In the genomic region with DNA sequence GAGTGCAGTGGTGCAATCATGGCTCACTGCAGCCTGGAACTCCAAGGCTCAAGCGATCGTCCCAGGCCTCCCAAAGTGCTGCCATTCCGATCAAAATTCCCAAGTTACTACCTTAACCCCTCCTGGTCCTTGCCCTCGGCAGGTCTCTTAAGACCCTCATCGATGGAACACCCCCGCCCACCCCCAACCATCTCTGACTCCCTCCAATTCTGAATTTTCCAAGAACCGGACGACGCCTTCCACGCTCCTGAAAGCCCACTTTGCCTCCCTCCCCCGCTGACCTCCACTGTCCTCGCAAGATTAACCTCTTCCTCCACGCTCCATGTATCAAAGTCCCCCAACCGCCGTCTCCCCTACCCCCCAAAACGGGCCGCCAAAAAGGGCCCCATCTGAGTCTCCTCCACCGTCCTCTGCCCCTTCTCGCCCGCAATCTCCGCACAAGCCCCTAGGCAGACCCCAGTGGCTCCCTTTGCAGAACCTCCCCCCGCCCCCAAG, we compare ENCODE assay signal across 9 cellular contexts. TPM values are rescaled to one million over a fixed set of nuclear protein-coding genes. Genes with fewer than 3 reads are reported as not detected.
A peak's percentile ranks its signal among the peaks of the same experiment; 100 is the strongest.
DNase-seq lines count a peak whose midpoint lies in the region; ATAC-seq and TF ChIP-seq lines count a peak whose summit lies in the region.
"Had no signal": no experiment of that assay in that cellular context is flagged by ENCODE, and none has a peak within 500 bp of the region (broad histone marks: within the 10 kb centered on the region; RNA-seq: fewer than 3 reads in every experiment).

No MANE protein-coding gene starts in this region.

- H3K27ac ChIP-seq in 22Rv1 (peak overlapping the region; percentile 80), HUES6 (ENCODE audit: low read depth, low read length) (peak overlapping the region; percentile 93), caudate nucleus (ENCODE audit: low read depth, low read length) (peak overlapping the region; percentile 90)

- H3K4me3 ChIP-seq in HUES6 (ENCODE audit: low read depth, low read length) (peak overlapping the region; percentile 73), mucosa of stomach (ENCODE audit: low read length) (peak overlapping the region; percentile 71)

- TF ChIP-seq CTCF in 22Rv1 (IDR thresholded peaks at IDR 0.05), result no peak

- H3K4me1 ChIP-seq in HUES6 (ENCODE audit: control insufficient read depth, insufficient read depth, low read length) (peaks cover 24% of the 10 kb centered on the region), mucosa of stomach (ENCODE audit: control insufficient read depth, insufficient read depth, low read length) (peaks cover 43% of the 10 kb centered on the region)

- H3K36me3 ChIP-seq in HUES6 (ENCODE audit: control insufficient read depth, insufficient read depth, low read length), result peaks cover 42% of the 10 kb centered on the region
- H3K36me3 ChIP-seq in mucosa of stomach (ENCODE audit: control insufficient read depth, insufficient read depth, low read length), result no peaks in the 10 kb centered on the region

- DNase-seq in caudate nucleus (lab: John Stamatoyannopoulos, UW), result peak in 1 of 61 donors; percentile 33
- DNase-seq in dermis blood vessel endothelial cell, result no peak
- DNase-seq in SK-N-DZ (ENCODE audit: low spot score), result no peak
- DNase-seq in COLO668 (lab: John Stamatoyannopoulos, UW; ENCODE audit: unreplicated experiment), result no peak

- no peaks in the 10 kb centered on the region for H3K9me3 ChIP-seq in HUES6 (ENCODE audit: control insufficient read depth, insufficient read depth, low read depth, low read length)
- H3K9me3 ChIP-seq in mucosa of stomach (ENCODE audit: control insufficient read depth, low read length), result no peaks in the 10 kb centered on the region

- H3K9ac ChIP-seq in HUES6 (ENCODE audit: low read length) (peak overlapping the region; percentile 86), mucosa of stomach (ENCODE audit: low read length) (peak overlapping the region; percentile 98)

- H3K27me3 ChIP-seq in HUES6 (ENCODE audit: control insufficient read depth, insufficient read depth, low read length) (no peaks in the 10 kb centered on the region), mucosa of stomach (ENCODE audit: control insufficient read depth, insufficient read depth, low read length) (no peaks in the 10 kb centered on the region)

- ATAC-seq in GM19395 (IDR thresholded peaks at IDR 0.05; ENCODE audit: unreplicated experiment), result no peak

RNA-seq across cellular contexts. Expression of a gene that starts 0.5 kb away (rescaled TPM):
- 151 and 203 TPM in 2 replicates for total RNA-seq in dermis blood vessel endothelial cell
- 39.1 and 86.1 TPM in 2 replicates for polyA plus RNA-seq in SK-N-DZ (2014; cell fraction: cytosol; rRNA removed)
- polyA plus RNA-seq in SK-N-DZ (2014; cell fraction: nucleus; rRNA removed), result 80.4 and 97.6 TPM in 2 replicates

RNA-seq across cellular contexts. Expression of a gene that starts 14.9 kb away (rescaled TPM):
- 2,677 and 3,798 TPM in 2 replicates for total RNA-seq in dermis blood vessel endothelial cell
- 1,360 and 1,587 TPM in 2 replicates for polyA plus RNA-seq in SK-N-DZ (2014; cell fraction: cytosol; rRNA removed)
- 489 and 627 TPM in 2 replicates for polyA plus RNA-seq in SK-N-DZ (2014; cell fraction: nucleus; rRNA removed)

RNA-seq across cellular contexts. Expression of a gene that starts 37.2 kb away (rescaled TPM):
- total RNA-seq in dermis blood vessel endothelial cell, result 22.0 and 27.2 TPM in 2 replicates
- 30.3 and 40.6 TPM in 2 replicates for polyA plus RNA-seq in SK-N-DZ (2014; cell fraction: cytosol; rRNA removed)
- polyA plus RNA-seq in SK-N-DZ (2014; cell fraction: nucleus; rRNA removed), result 24.5 and 26.1 TPM in 2 replicates

RNA-seq across cellular contexts. Expression of a gene that starts 37.5 kb away (rescaled TPM):
- not detected in 2 replicates for total RNA-seq in dermis blood vessel endothelial cell
- not detected in 2 replicates for polyA plus RNA-seq in SK-N-DZ (2014; cell fraction: cytosol; rRNA removed)
- not detected in 2 replicates for polyA plus RNA-seq in SK-N-DZ (2014; cell fraction: nucleus; rRNA removed)
- total RNA-seq: T-helper 1 cell treated with Interleukin-12 subunit alpha and Interleukin-12 subunit beta and Interleukin-4 antibody, amounts not matched to agents 30 ng/mL and 1 ng/mL, for 36 hours had no signal
